In the genomic region with DNA sequence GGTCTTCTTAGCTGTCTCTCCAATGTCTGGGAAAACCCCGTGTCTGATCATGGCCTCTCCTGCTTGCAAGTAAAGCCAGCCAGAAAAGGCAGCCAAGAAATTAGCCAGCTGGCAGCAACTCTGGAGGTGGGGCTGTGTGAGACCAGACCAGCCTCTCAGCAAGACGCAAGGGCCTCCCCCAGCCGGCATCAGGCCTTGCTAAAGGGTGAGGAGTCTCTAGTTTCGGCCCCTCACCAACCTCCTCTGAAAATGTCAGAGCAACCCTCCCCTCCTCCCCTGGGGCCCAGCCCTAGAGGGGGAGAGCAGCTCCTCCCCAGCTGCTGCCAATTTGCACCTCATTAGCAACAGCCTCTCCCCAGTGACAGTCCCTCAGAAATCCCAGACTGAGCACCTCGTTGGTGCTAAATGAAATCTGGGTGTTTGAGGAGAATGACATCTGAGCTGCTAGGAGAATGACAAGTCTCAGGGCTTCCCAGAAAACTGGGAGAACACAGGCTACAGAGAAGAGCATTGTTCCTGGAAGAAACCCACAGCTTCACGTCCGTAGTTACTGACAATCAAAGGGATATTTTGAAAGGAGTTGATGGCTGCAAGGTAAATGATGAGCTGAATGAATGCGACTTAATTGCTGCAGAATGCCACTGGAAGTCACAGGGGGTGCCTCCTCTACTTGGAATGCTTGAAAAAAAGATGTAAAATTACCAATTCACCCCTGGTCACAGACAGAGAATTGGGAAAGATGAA, we compare ENCODE assay signal across 9 cellular contexts. TPM values are rescaled to one million over a fixed set of nuclear protein-coding genes. Genes with fewer than 3 reads are reported as not detected.
DNase-seq lines count a peak whose midpoint lies in the region; ATAC-seq and TF ChIP-seq lines count a peak whose summit lies in the region.
"Had no signal": no experiment of that assay in that cellular context is flagged by ENCODE, and none has a peak within 500 bp of the region (broad histone marks: within the 10 kb centered on the region; RNA-seq: fewer than 3 reads in every experiment).

No MANE protein-coding gene starts in this region.

- no TSS peak for BruUV-seq in A673 (replicated peaks; lab: Mats Ljungman, UMichigan)

- peak; percentile 69 for ATAC-seq in GM21423 (IDR thresholded peaks at IDR 0.05; ENCODE audit: unreplicated experiment)

- intact Hi-C loops in A673 (cut with micrococcal nuclease; ENCODE audit: unreplicated experiment) (no loop called here), posterior vena cava (cut with DNase I) (loop anchor here (5.0 to 10.0 kb wide), 2 partner anchors 76 to 654 kb away; no protein-coding TSS in a partner anchor)

- DNase-seq in A673 (ENCODE audit: low spot score) (peak; percentile 38), NCI-H2227 treated with DMSO at 0.1 percent for 48 hours (lab: John Stamatoyannopoulos, UW) (peak; percentile 56), fibroblast of villous mesenchyme (ENCODE audit: low read depth) (peak; percentile 30), posterior vena cava (ENCODE audit: low spot score) (peak; percentile 92), GOT3 (lab: John Stamatoyannopoulos, UW) (no peak), T-helper 2 cell (no peak)
- DNase-seq in activated CD4-positive, CD25-positive, alpha-beta regulatory T cell (lab: John Stamatoyannopoulos, UW): no peak

- CTCF ChIA-PET in A673 (lab: Charles Lee): no interaction called here

- H3K27ac ChIP-seq in A673 (ENCODE audit: low read depth, low read length, poor library complexity, severe bottlenecking): no peak overlapping the region
- H3K27ac ChIP-seq: VCaP had no signal

- no peaks in the 10 kb centered on the region for H3K9me3 ChIP-seq in A673 (ENCODE audit: low read depth, low read length, poor library complexity, severe bottlenecking)

- TF ChIP-seq CTCF in A673 (conservative IDR thresholded peaks at IDR 0.05; ENCODE audit: low read depth, low read length): no peak
- no peak for TF ChIP-seq CTCF in fibroblast of villous mesenchyme (IDR thresholded peaks at IDR 0.05; ENCODE audit: insufficient read depth, low read depth, low read length)

- POLR2A ChIA-PET in A673 (lab: Charles Lee; ENCODE audit: low non-redundant PET): no interaction called here

- H3K27me3 ChIP-seq in A673 (replicated peaks; ENCODE audit: insufficient read depth, low read depth, low read length, poor library complexity): no peaks in the 10 kb centered on the region

- no peak overlapping the region for H3K4me3 ChIP-seq in A673 (ENCODE audit: low read depth, low read length, poor library complexity, severe bottlenecking)
- H3K4me3 ChIP-seq in fibroblast of villous mesenchyme (ENCODE audit: low read depth, low read length): no peak overlapping the region

- H3K36me3 ChIP-seq in A673 (ENCODE audit: insufficient read depth, low read length, poor library complexity, severe bottlenecking): no peaks in the 10 kb centered on the region

- peaks cover 7% of the 10 kb centered on the region for H3K4me1 ChIP-seq in A673 (ENCODE audit: insufficient read depth, low read length, poor library complexity, severe bottlenecking)

RNA-seq across cellular contexts. Expression of a gene that starts 25.9 kb away (rescaled TPM):
- 0.39 TPM in 1 of 2 replicates, not detected in the other for total RNA-seq in A673 (2021)
- total RNA-seq in fibroblast of villous mesenchyme: 3.5 and 11.3 TPM in 2 replicates
- total RNA-seq in posterior vena cava: 1 to 10 TPM; 2.4 to 6.1 TPM

Comparison
In these comparisons a context has a peak if more than half of its experiments do, and no peak if none do; other contexts are left out.
1. DNase-seq: peak in A673 (single experiment), NCI-H2227 treated with DMSO at 0.1 percent for 48 hours (single experiment), fibroblast of villous mesenchyme (single experiment) and posterior vena cava (single experiment); none in GOT3 (single experiment), activated CD4-positive, CD25-positive, alpha-beta regulatory T cell (0 of 4) and T-helper 2 cell (0 of 5).